ENCODE assay signal across 31 cellular contexts in genomic region chr7:74181821-74182220, GRCh38. TPM values are rescaled to one million over a fixed set of nuclear protein-coding genes. Genes with fewer than 3 reads are reported as not detected.
DNase-seq lines count a peak whose midpoint lies in the region; ATAC-seq, FAIRE-seq and TF ChIP-seq lines count a peak whose summit lies in the region.
"Had no signal": no experiment of that assay in that cellular context is flagged by ENCODE, and none has a peak within 500 bp of the region (broad histone marks: within the 10 kb centered on the region; RNA-seq: fewer than 3 reads in every experiment).

No MANE protein-coding gene starts in this region.

- no peaks in the 10 kb centered on the region for H3K9me2 ChIP-seq in Loucy (replicated peaks; ENCODE audit: low read depth, low read length)

- in situ Hi-C loops in K562 (cut with MboI) = no loop called here

- no peak for TF ChIP-seq POLR2A in K562 (conservative IDR thresholded peaks at IDR 0.05)

- no peak overlapping the region for H3K4me3 ChIP-seq in Loucy (ENCODE audit: low read length, poor library complexity, severe bottlenecking)
- H3K4me3 ChIP-seq in K562 = no peak overlapping the region
- H3K4me3 ChIP-seq in small intestine (ENCODE audit: low read depth in 1 of 2, low read length in 2 of 2) = no peak overlapping the region
- H3K4me3 ChIP-seq: body of pancreas, prostate gland, skin epidermis had no signal

- no peak for FAIRE-seq in K562 (lab: Jason Lieb, UNC)
- FAIRE-seq in small intestine (lab: Jason Lieb, UNC) = no peak
- FAIRE-seq: GM12891, HepG2 had no signal

- no TSS peak for BruUV-seq in K562 (replicated peaks; lab: Mats Ljungman, UMichigan)

- 60% methylated on average over 5 of the region's 5 CpGs for WGBS in K562 (ENCODE audit: insufficient coverage, low coverage, missing lambda C conversion rate)
- 53 to 71% (median 61%) methylated on average over 5 of the region's 5 CpGs for WGBS in small intestine, 3 donors

- H3K27me3 ChIP-seq in Loucy (ENCODE audit: insufficient read depth, low read length, poor library complexity, severe bottlenecking) (no peaks in the 10 kb centered on the region), K562 (ENCODE audit: control insufficient read depth in 2 of 2, insufficient read depth in 2 of 2, low read length in 2 of 2) (no peaks in the 10 kb centered on the region), small intestine (ENCODE audit: control insufficient read depth in 2 of 2, insufficient read depth in 2 of 2, low read length in 2 of 2) (no peaks in the 10 kb centered on the region)
- H3K27me3 ChIP-seq: body of pancreas, neutrophil had no signal

- H2AFZ ChIP-seq in Loucy (ENCODE audit: low read length) (no peak overlapping the region), K562 (ENCODE audit: low read depth, low read length) (no peak overlapping the region)

- peaks cover 52% of the 10 kb centered on the region for H3K4me1 ChIP-seq in Loucy (ENCODE audit: insufficient read depth, low read length, poor library complexity, severe bottlenecking)
- peaks cover 0 to 18% of the 10 kb centered on the region in 2 experiments; a peak in 3 of 5 replicates for H3K4me1 ChIP-seq in K562 (replicated peaks in 1 of 2; ENCODE audit: control insufficient read depth in 2 of 2, insufficient read depth in 2 of 2, low read length in 2 of 2)
- H3K4me1 ChIP-seq in small intestine (ENCODE audit: control insufficient read depth in 2 of 2, insufficient read depth in 1 of 2, low read depth in 1 of 2, low read length in 1 of 2) = peaks cover 6 to 10% of the 10 kb centered on the region in 2 donors

- peaks cover 99% of the 10 kb centered on the region for H4K20me1 ChIP-seq in Loucy (ENCODE audit: insufficient read depth, low read length, poor library complexity, severe bottlenecking)
- H4K20me1 ChIP-seq in K562 (replicated peaks; ENCODE audit: control insufficient read depth, insufficient read depth, low read length) = peaks cover 85% of the 10 kb centered on the region

- H3K79me2 ChIP-seq in Loucy (ENCODE audit: insufficient read depth, low read length) (peaks cover 100% of the 10 kb centered on the region), K562 (ENCODE audit: control insufficient read depth, insufficient read depth, low read length) (peaks cover 100% of the 10 kb centered on the region)

- no peak overlapping the region for H3K4me3 Mint-ChIP-seq in activated T-cell treated with anti-CD3 and anti-CD28 coated beads, Interleukin-2, amount 50 U/mL, for 24 hours
- H3K4me3 Mint-ChIP-seq: activated CD4-positive, alpha-beta memory T cell treated with anti-CD3 and anti-CD28 coated beads, Interleukin-2, amount 10 ng/mL, durations not matched to agents 7 days and 5 days; activated naive CD8-positive, alpha-beta T cell treated with anti-CD3 and anti-CD28 coated beads, Interleukin-2, amount 10 ng/mL, durations not matched to agents 7 days and 5 days; activated T-cell treated with anti-CD3 and anti-CD28 coated beads, Interleukin-2, amount 50 U/mL, for 4 hours had no signal

- no peak overlapping the region for H3K27ac ChIP-seq in K562 (ENCODE audit: extremely low read depth, low read depth, low read length)
- no peak overlapping the region for H3K27ac ChIP-seq in small intestine (ENCODE audit: low read depth in 1 of 2, low read length in 1 of 2)
- H3K27ac ChIP-seq: HL-60, neutrophil, prostate gland had no signal

- H3K9ac ChIP-seq in Loucy (ENCODE audit: low read depth, low read length, poor library complexity, severe bottlenecking) = no peak overlapping the region
- H3K9ac ChIP-seq in K562 (ENCODE audit: insufficient read depth in 1 of 2, low read depth in 2 of 2, low read length in 2 of 2) = no peak overlapping the region

- CTCF ChIA-PET in K562 (lab: Yijun Ruan, JAX; ENCODE audit: low intra/inter-chr PET ratio) = interaction anchor here (0.5 kb wide), 1 partner anchor 356 kb away, joined by 3 read pairs; no protein-coding TSS in a partner anchor

- TF ChIP-seq RAD21 in K562 (CRISPR knock-in tag; conservative IDR thresholded peaks at IDR 0.05 in 1 of 2, IDR thresholded peaks at IDR 0.05 in 1 of 2) = no peak

- H3K9me1 ChIP-seq in K562 (ENCODE audit: control insufficient read depth, insufficient read depth, low read length) = no peaks in the 10 kb centered on the region

- intact Hi-C loops in K562 (cut with micrococcal nuclease) = no loop called here

- no peak for TF ChIP-seq EP300 in K562 (IDR thresholded peaks at IDR 0.05; ENCODE audit: low read length)

- H3K36me3 Mint-ChIP-seq in activated T-cell treated with anti-CD3 and anti-CD28 coated beads, Interleukin-2, amount 50 U/mL, for 24 hours (ENCODE audit: low read depth) = peaks cover 97% of the 10 kb centered on the region

- H3K4me2 ChIP-seq in Loucy (ENCODE audit: low read depth, low read length, poor library complexity, severe bottlenecking) = peak overlapping the region; percentile 47
- no peak overlapping the region for H3K4me2 ChIP-seq in K562 (ENCODE audit: insufficient read depth, low read length)

- H3K9me3 ChIP-seq in Loucy (ENCODE audit: insufficient read depth, low read depth, low read length) (no peaks in the 10 kb centered on the region), K562 (replicated peaks; ENCODE audit: control insufficient read depth, insufficient read depth, low read depth, low read length) (no peaks in the 10 kb centered on the region), small intestine (ENCODE audit: control insufficient read depth, low read depth) (no peaks in the 10 kb centered on the region)
- H3K9me3 ChIP-seq: body of pancreas, neutrophil, prostate gland had no signal

- TF ChIP-seq CTCF in Loucy (conservative IDR thresholded peaks at IDR 0.05; ENCODE audit: low read length) (no peak), K562 (IDR thresholded peaks at IDR 0.05 in 2 of 3, conservative IDR thresholded peaks at IDR 0.05 in 1 of 3; ENCODE audit: insufficient read depth in 2 of 3, low read depth in 1 of 3, low read length in 3 of 3) (no peak)

- H3K36me3 ChIP-seq in Loucy (ENCODE audit: insufficient read depth, low read length) = peaks cover 60% of the 10 kb centered on the region; the same call in 1 of the 2 replicates
- peaks cover 96% of the 10 kb centered on the region for H3K36me3 ChIP-seq in K562 (ENCODE audit: control insufficient read depth, insufficient read depth, low read length)
- peaks cover 0 to 3% of the 10 kb centered on the region in 2 donors for H3K36me3 ChIP-seq in small intestine (ENCODE audit: control insufficient read depth in 2 of 2, insufficient read depth in 2 of 2, low read length in 2 of 2)
- H3K36me3 ChIP-seq: prostate gland had no signal

- no peaks in the 10 kb centered on the region for H3K9me3 Mint-ChIP-seq in activated T-cell treated with anti-CD3 and anti-CD28 coated beads, Interleukin-2, amount 50 U/mL, for 24 hours
- H3K9me3 Mint-ChIP-seq: activated CD4-positive, alpha-beta memory T cell treated with anti-CD3 and anti-CD28 coated beads, Interleukin-2, amount 10 ng/mL, durations not matched to agents 7 days and 5 days; activated naive CD8-positive, alpha-beta T cell treated with anti-CD3 and anti-CD28 coated beads, Interleukin-2, amount 10 ng/mL, durations not matched to agents 7 days and 5 days; activated T-cell treated with anti-CD3 and anti-CD28 coated beads, Interleukin-2, amount 50 U/mL, for 4 hours; stimulated activated naive B cell treated with anti-CD40 and anti-IgM and Interleukin-4, amounts not matched to agents 10 μg/mL and 1 μg/mL and 100 μg/mL, for 72 hours had no signal

- no peaks in the 10 kb centered on the region for H3K27me3 Mint-ChIP-seq in activated T-cell treated with anti-CD3 and anti-CD28 coated beads, Interleukin-2, amount 50 U/mL, for 24 hours
- H3K27me3 Mint-ChIP-seq: activated CD4-positive, alpha-beta memory T cell treated with anti-CD3 and anti-CD28 coated beads, Interleukin-2, amount 10 ng/mL, durations not matched to agents 7 days and 5 days; activated naive CD8-positive, alpha-beta T cell treated with anti-CD3 and anti-CD28 coated beads, Interleukin-2, amount 10 ng/mL, durations not matched to agents 7 days and 5 days; stimulated activated naive B cell treated with anti-CD40 and anti-IgM and Interleukin-4, amounts not matched to agents 10 μg/mL and 1 μg/mL and 100 μg/mL, for 72 hours had no signal

- ATAC-seq in K562 (no peak), GM18907 (IDR thresholded peaks at IDR 0.05; ENCODE audit: unreplicated experiment) (no peak), GM19397 (IDR thresholded peaks at IDR 0.05; ENCODE audit: unreplicated experiment) (no peak), GM18867 (IDR thresholded peaks at IDR 0.05; ENCODE audit: unreplicated experiment) (no peak)
- ATAC-seq: activated T-cell treated with anti-CD3 and anti-CD28 coated beads, Interleukin-2, amount 50 U/mL, for 4 hours; body of pancreas; esophagus mucosa; HepG2; stimulated activated naive B cell treated with anti-CD40 and anti-IgM and Interleukin-4, amounts not matched to agents 10 μg/mL and 1 μg/mL and 100 μg/mL, for 72 hours had no signal

- H3K27ac Mint-ChIP-seq in activated T-cell treated with anti-CD3 and anti-CD28 coated beads, Interleukin-2, amount 50 U/mL, for 24 hours = peak overlapping the region; percentile 79

- H3K4me1 Mint-ChIP-seq in activated T-cell treated with anti-CD3 and anti-CD28 coated beads, Interleukin-2, amount 50 U/mL, for 24 hours (ENCODE audit: low read depth) = peaks cover 93% of the 10 kb centered on the region

- POLR2A ChIA-PET in K562 (lab: Yijun Ruan, JAX) = interaction anchor here (1.0 to 3.5 kb wide), 5 partner anchors 10 to 98 kb away, joined by 3 to 18 read pairs (median 10); partner anchors contain the start of gene LIMK1

- DNase-seq in activated T-cell treated with anti-CD3 and anti-CD28 coated beads, Interleukin-2, amount 50 U/mL, for 24 hours = no peak
- DNase-seq in activated T-cell treated with anti-CD3 and anti-CD28 coated beads, Interleukin-2, amount 50 U/mL, for 1 hour = no peak
- DNase-seq in K562 (ENCODE audit: extremely low read depth in 1 of 4, low spot score in 3 of 4) (no peak), small intestine (peak; percentile 35)
- DNase-seq: 8988T; activated CD4-positive, alpha-beta memory T cell treated with anti-CD3 and anti-CD28 coated beads, Interleukin-2, amount 10 ng/mL, durations not matched to agents 7 days and 5 days; activated CD4-positive, CD25-positive, alpha-beta regulatory T cell; activated naive CD8-positive, alpha-beta T cell treated with anti-CD3 and anti-CD28 coated beads, Interleukin-2, amount 10 ng/mL, durations not matched to agents 7 days and 5 days; activated T-cell treated with anti-CD3 and anti-CD28 coated beads, Interleukin-2, amount 50 U/mL, for 4 hours; effector CD8-positive, alpha-beta T cell; foreskin melanocyte; hippocampal formation; NCI-H1417; NCI-H510A treated with DMSO at 0.1 percent for 48 hours; RPMI8226; stimulated activated CD4-positive, alpha-beta T cell treated with anti-CD3 and anti-CD28 coated beads, Interleukin-2, amount 100 ng/mL, for 24 hours; stimulated activated naive B cell treated with anti-CD40 and anti-IgM and Interleukin-4, amounts not matched to agents 10 μg/mL and 1 μg/mL and 100 μg/mL, for 72 hours; T-helper 9 cell had no signal

- peaks cover 6% of the 10 kb centered on the region; the same call in 1 of the 2 replicates for H3F3A ChIP-seq in Loucy (ENCODE audit: low read depth)

RNA-seq across cellular contexts. Expression of gene EIF4H, which starts 7.7 kb away (rescaled TPM):
- 135 and 180 TPM in 2 replicates for total RNA-seq in K562 (2011; cell fraction: chromatin; rRNA removed; ENCODE audit: low replicate concordance)
- 102 and 103 TPM in 2 replicates for total RNA-seq in K562 (2011; cell fraction: nucleolus; rRNA removed)
- 156 and 188 TPM in 2 replicates for total RNA-seq in K562 (2011; cell fraction: nucleoplasm; rRNA removed)
- 315 and 338 TPM in 2 replicates for total RNA-seq in K562 (2014; rRNA removed)
- 262 and 319 TPM in 2 replicates for total RNA-seq in K562 (2014; rRNA removed; fragmentation: Illumina TruSeq; extraction: Trizol)
- total RNA-seq in K562 (2015; rRNA removed; fragmentation: Illumina TruSeq; extraction: Trizol) = 350 and 354 TPM in 2 replicates
- total RNA-seq in K562 (2021) = 408 and 416 TPM in 2 replicates
- polyA plus RNA-seq in K562 (2011; rRNA removed) = 346 and 435 TPM in 2 replicates
- 391 and 403 TPM in 2 replicates for polyA plus RNA-seq in K562 (2011; cell fraction: cytosol; rRNA removed)
- polyA plus RNA-seq in K562 (2011; cell fraction: nucleus; rRNA removed) = 160 and 185 TPM in 2 replicates
- polyA plus RNA-seq in K562 (2012) = 372 and 407 TPM in 2 replicates
- 319 and 334 TPM in 2 replicates for polyA plus RNA-seq in K562 (2014; fragmentation: Illumina TruSeq; extraction: Trizol)
- polyA plus RNA-seq in K562 (2014; fragmentation: Nextera tagmentation; extraction: Ambion mirVana) = 10 to 100 TPM; 11.0 to 15.9 TPM
- 369 and 425 TPM in 2 replicates for polyA plus RNA-seq in K562 (2014; rRNA removed)
- polyA minus RNA-seq in K562 (2011; rRNA and poly(A)+ RNA removed) = 295 and 304 TPM in 2 replicates
- polyA minus RNA-seq in K562 (2011; cell fraction: cytosol; rRNA and poly(A)+ RNA removed) = 159 and 193 TPM in 2 replicates
- 95.7 and 151 TPM in 2 replicates for polyA minus RNA-seq in K562 (2011; cell fraction: nucleus; rRNA and poly(A)+ RNA removed)
- polyA plus RNA-seq in small intestine = 100 to 1,000 TPM; 158 to 229 (median 162) TPM

RNA-seq across cellular contexts. Expression of gene LAT2, which starts 28.0 kb away (rescaled TPM):
- total RNA-seq in K562 (2011; cell fraction: chromatin; rRNA removed; ENCODE audit: low replicate concordance) = 1.1 and 2.4 TPM in 2 replicates
- 0.39 and 1.8 TPM in 2 replicates for total RNA-seq in K562 (2011; cell fraction: nucleolus; rRNA removed)
- 1.1 and 1.5 TPM in 2 replicates for total RNA-seq in K562 (2011; cell fraction: nucleoplasm; rRNA removed)
- total RNA-seq in K562 (2014; rRNA removed) (0.29 and 0.45 TPM in 2 replicates), K562 (2014; rRNA removed; fragmentation: Illumina TruSeq; extraction: Trizol) (0.15 TPM in 1 of 2 replicates, not detected in the other), K562 (2015; rRNA removed; fragmentation: Illumina TruSeq; extraction: Trizol) (0.11 and 0.23 TPM in 2 replicates), K562 (2021) (0.29 and 0.58 TPM in 2 replicates)
- polyA plus RNA-seq in K562 (2011; rRNA removed) (0.24 and 0.65 TPM in 2 replicates), K562 (2014; fragmentation: Illumina TruSeq; extraction: Trizol) (0.40 and 0.47 TPM in 2 replicates), K562 (2014; fragmentation: Nextera tagmentation; extraction: Ambion mirVana) (under 1 TPM; 0.24 to 0.25 TPM), K562 (2014; rRNA removed) (0.24 and 0.78 TPM in 2 replicates), small intestine (1 to 10 TPM; 2.9 to 5.9 (median 5.8) TPM)
- polyA plus RNA-seq in K562 (2011; cell fraction: cytosol; rRNA removed) = 0.19 and 0.57 TPM in 2 replicates
- polyA plus RNA-seq in K562 (2011; cell fraction: nucleus; rRNA removed) = 0.18 and 0.64 TPM in 2 replicates
- polyA plus RNA-seq in K562 (2012) = 0.68 and 0.76 TPM in 2 replicates
- polyA minus RNA-seq in K562 (2011; rRNA and poly(A)+ RNA removed) = 0.53 TPM in 1 of 2 replicates, not detected in the other
- polyA minus RNA-seq in K562 (2011; cell fraction: cytosol; rRNA and poly(A)+ RNA removed) = not detected in 2 replicates
- polyA minus RNA-seq in K562 (2011; cell fraction: nucleus; rRNA and poly(A)+ RNA removed) = 0.54 TPM in 1 of 2 replicates, not detected in the other
- total RNA-seq: H4 had no signal
